In genomic region chr2:177245010-177245422, GRCh38 we compare ENCODE assay signal across 9 cellular contexts. TPM values are rescaled to one million over a fixed set of nuclear protein-coding genes. Genes with fewer than 3 reads are reported as not detected.
DNase-seq lines count a peak whose midpoint lies in the region; ATAC-seq, FAIRE-seq and TF ChIP-seq lines count a peak whose summit lies in the region.
"Had no signal": no experiment of that assay in that cellular context is flagged by ENCODE, and none has a peak within 500 bp of the region (broad histone marks: within the 10 kb centered on the region; RNA-seq: fewer than 3 reads in every experiment).

No MANE protein-coding gene starts in this region.

- H3K36me3 Mint-ChIP-seq in Caco-2 (ENCODE audit: insufficient read depth, unreplicated experiment) (peaks cover 64% of the 10 kb centered on the region), neural crest cell (ENCODE audit: low read depth) (peaks cover 2% of the 10 kb centered on the region)
- H3K36me3 Mint-ChIP-seq in dendritic cell treated with granulocyte-macrophage colony-stimulating factor and Interleukin-4, amounts not matched to agents 40 ng/mL and 50 ng/mL, for 4 days (ENCODE audit: low read depth), result peaks cover 62% of the 10 kb centered on the region

- ATAC-seq in HG02884 (IDR thresholded peaks at IDR 0.05; ENCODE audit: unreplicated experiment) (no peak), GM18498 (IDR thresholded peaks at IDR 0.05; ENCODE audit: unreplicated experiment) (no peak)
- ATAC-seq: T-cell had no signal

- POLR2A ChIA-PET in Caco-2 (lab: Charles Lee), result interaction anchor here (0.6 to 0.8 kb wide), 2 partner anchors 18 to 80 kb away, joined by 5 to 13 read pairs; no protein-coding TSS in a partner anchor

- BruUV-seq in Caco-2 (replicated peaks; lab: Mats Ljungman, UMichigan), result no TSS peak

- DNase-seq in Caco-2 (no peak), MG63 (peak; percentile 66), neural crest cell (ENCODE audit: low read depth, low spot score) (no peak), 8988T (no peak), GM12891 (ENCODE audit: insufficient read length, low spot score) (no peak)
- DNase-seq: T-cell had no signal

- H3K27ac Mint-ChIP-seq in Caco-2 (ENCODE audit: unreplicated experiment) (peak overlapping the region; percentile 72), neural crest cell (ENCODE audit: unreplicated experiment) (peak overlapping the region; percentile 44)
- peak overlapping the region; percentile 93 for H3K27ac Mint-ChIP-seq in dendritic cell treated with granulocyte-macrophage colony-stimulating factor and Interleukin-4, amounts not matched to agents 40 ng/mL and 50 ng/mL, for 4 days

- H3K4me1 ChIP-seq in Caco-2, result peaks cover 28% of the 10 kb centered on the region

- H3K27me3 ChIP-seq in Caco-2 (replicated peaks; ENCODE audit: control insufficient read depth, insufficient read depth, low read length), result no peaks in the 10 kb centered on the region
- H3K27me3 ChIP-seq in MG63, result no peaks in the 10 kb centered on the region

- TF ChIP-seq CTCF in Caco-2 (IDR thresholded peaks at IDR 0.05; ENCODE audit: insufficient read depth in 1 of 2, low read depth in 1 of 2, low read length in 1 of 2, severe bottlenecking in 1 of 2, unreplicated experiment in 1 of 2) (no peak), neural crest cell (conservative IDR thresholded peaks at IDR 0.05) (no peak)

- H3K4me3 ChIP-seq in Caco-2 (ENCODE audit: low read depth, low read length) (no peak overlapping the region), MG63 (no peak overlapping the region)

- FAIRE-seq in GM12891 (lab: Jason Lieb, UNC), result no peak

- H3K27me3 Mint-ChIP-seq in Caco-2 (ENCODE audit: insufficient read depth, unreplicated experiment) (no peaks in the 10 kb centered on the region), neural crest cell (ENCODE audit: low read depth) (no peaks in the 10 kb centered on the region)
- no peaks in the 10 kb centered on the region for H3K27me3 Mint-ChIP-seq in dendritic cell treated with granulocyte-macrophage colony-stimulating factor and Interleukin-4, amounts not matched to agents 40 ng/mL and 50 ng/mL, for 4 days
- H3K27me3 Mint-ChIP-seq: T-cell had no signal

- intact Hi-C loops in Caco-2 (cut with micrococcal nuclease; ENCODE audit: unreplicated experiment), result no loop called here
- intact Hi-C loops in dendritic cell treated with granulocyte-macrophage colony-stimulating factor and Interleukin-4, amounts not matched to agents 40 ng/mL and 50 ng/mL, for 4 days (cut with micrococcal nuclease), result no loop called here

- H3K4me3 Mint-ChIP-seq in Caco-2 (ENCODE audit: unreplicated experiment) (no peak overlapping the region), neural crest cell (no peak overlapping the region)
- no peak overlapping the region for H3K4me3 Mint-ChIP-seq in dendritic cell treated with granulocyte-macrophage colony-stimulating factor and Interleukin-4, amounts not matched to agents 40 ng/mL and 50 ng/mL, for 4 days

- no peak for TF ChIP-seq POLR2A in GM12891 (IDR thresholded peaks at IDR 0.05; ENCODE audit: low read depth, low read length)

- H3K4me1 Mint-ChIP-seq in Caco-2 (ENCODE audit: low read depth, unreplicated experiment) (peaks cover 38% of the 10 kb centered on the region), neural crest cell (peaks cover 45% of the 10 kb centered on the region)
- peaks cover 82% of the 10 kb centered on the region for H3K4me1 Mint-ChIP-seq in dendritic cell treated with granulocyte-macrophage colony-stimulating factor and Interleukin-4, amounts not matched to agents 40 ng/mL and 50 ng/mL, for 4 days (ENCODE audit: low read depth)

- CTCF ChIA-PET in Caco-2 (lab: Charles Lee), result no interaction called here

- no peaks in the 10 kb centered on the region for H3K9me3 Mint-ChIP-seq in Caco-2 (ENCODE audit: unreplicated experiment)
- no peaks in the 10 kb centered on the region for H3K9me3 Mint-ChIP-seq in dendritic cell treated with granulocyte-macrophage colony-stimulating factor and Interleukin-4, amounts not matched to agents 40 ng/mL and 50 ng/mL, for 4 days
- H3K9me3 Mint-ChIP-seq in neural crest cell, result no peaks in the 10 kb centered on the region
- H3K9me3 Mint-ChIP-seq: T-cell had no signal

- no peaks in the 10 kb centered on the region for H3K36me3 ChIP-seq in Caco-2 (ENCODE audit: control insufficient read depth, insufficient read depth, low read length)
- peaks cover 28% of the 10 kb centered on the region for H3K36me3 ChIP-seq in MG63

- no peaks in the 10 kb centered on the region for H3K9me3 ChIP-seq in Caco-2
- H3K9me3 ChIP-seq in MG63, result no peaks in the 10 kb centered on the region

TF ChIP-seq in GM12891, 5 proteins besides CTCF, POLR2A, EP300 and RAD21:
- TF ChIP-seq POLR2AphosphoS5 (IDR thresholded peaks at IDR 0.05; ENCODE audit: low read depth, low read length) (no peak), SPI1 (IDR thresholded peaks at IDR 0.05; ENCODE audit: low read depth, low read length) (no peak), POU2F2 (IDR thresholded peaks at IDR 0.05; ENCODE audit: low read depth, low read length) (no peak), TAF1 (IDR thresholded peaks at IDR 0.05; ENCODE audit: low read depth, low read length) (no peak), PAX5 (IDR thresholded peaks at IDR 0.05; ENCODE audit: insufficient read depth, low read length, severe bottlenecking) (no peak)

RNA-seq across cellular contexts. Expression of gene NFE2L2, which starts 19.5 kb away (rescaled TPM):
- 75.7 and 80.5 TPM in 2 replicates for total RNA-seq in Caco-2 (2022)
- total RNA-seq in MG63 (2014; rRNA removed; shearing (Covaris generic); ENCODE audit: low replicate concordance), result 71.7 and 97.4 TPM in 2 replicates
- total RNA-seq in neural crest cell, result 32.3 and 34.0 TPM in 2 replicates
- 15.0 TPM for polyA plus RNA-seq in GM12891 (2012; ENCODE audit: low read depth, missing spikeins)

RNA-seq across cellular contexts. Expression of gene HNRNPA3, which starts 32.4 kb away (rescaled TPM):
- 322 and 332 TPM in 2 replicates for total RNA-seq in Caco-2 (2022)
- 21.1 and 36.5 TPM in 2 replicates for total RNA-seq in MG63 (2014; rRNA removed; shearing (Covaris generic); ENCODE audit: low replicate concordance)
- 397 and 416 TPM in 2 replicates for total RNA-seq in neural crest cell
- 339 TPM for polyA plus RNA-seq in GM12891 (2012; ENCODE audit: low read depth, missing spikeins)
